12 cellular contexts compared by ENCODE assay signal in genomic region chr12:53070901-53071492, GRCh38. TPM values are rescaled to one million over a fixed set of nuclear protein-coding genes. Genes with fewer than 3 reads are reported as not detected.
DNase-seq lines count a peak whose midpoint lies in the region; ATAC-seq, FAIRE-seq and TF ChIP-seq lines count a peak whose summit lies in the region.
"Had no signal": no experiment of that assay in that cellular context is flagged by ENCODE, and none has a peak within 500 bp of the region (broad histone marks: within the 10 kb centered on the region; RNA-seq: fewer than 3 reads in every experiment).

No MANE protein-coding gene starts in this region.

- WGBS in esophagus muscularis mucosa, result 56% methylated on average over 7 of the region's 7 CpGs
- WGBS in psoas muscle, 3 donors, result 77 to 81% (median 77%) methylated on average over 7 of the region's 7 CpGs

- intact Hi-C loops in esophagus muscularis mucosa (cut with DNase I), result loop anchor here (10.0 kb wide), 1 partner anchor 84 kb away; no protein-coding TSS in a partner anchor
- intact Hi-C loops in psoas muscle (cut with DNase I), result no loop called here

- peaks cover 30% of the 10 kb centered on the region for H3K36me3 ChIP-seq in CD8-positive, alpha-beta memory T cell (ENCODE audit: insufficient read depth, low read length)
- H3K36me3 ChIP-seq in RWPE2 (ENCODE audit: low read depth) (peaks cover 63% of the 10 kb centered on the region), esophagus muscularis mucosa (peaks cover 17 to 60% (median 40%) of the 10 kb centered on the region in 4 donors), psoas muscle (ENCODE audit: insufficient read depth in 1 of 2, low read depth in 1 of 2) (peaks cover 0 to 70% of the 10 kb centered on the region in 2 donors)

- no peak overlapping the region for H3K4me3 ChIP-seq in CD8-positive, alpha-beta memory T cell (ENCODE audit: low read length)
- H3K4me3 ChIP-seq in RWPE2 (ENCODE audit: severe bottlenecking) (no peak overlapping the region), esophagus muscularis mucosa (no peak overlapping the region), psoas muscle (no peak overlapping the region)

- no peaks in the 10 kb centered on the region for H3K27me3 Mint-ChIP-seq in CD8-positive, alpha-beta memory T cell

- TF ChIP-seq CTCF in RWPE2 (IDR thresholded peaks at IDR 0.05; ENCODE audit: poor library complexity, severe bottlenecking), result no peak
- TF ChIP-seq CTCF in esophagus muscularis mucosa (IDR thresholded peaks at IDR 0.05), result no peak
- TF ChIP-seq CTCF in psoas muscle (IDR thresholded peaks at IDR 0.05), result no peak
- no peak for TF ChIP-seq CTCF in GM20000 (IDR thresholded peaks at IDR 0.05; ENCODE audit: extremely low read depth, missing control alignments)

- no peak for FAIRE-seq in urothelium cell line (lab: Jason Lieb, UNC)

- no peak for DNase-seq in CD8-positive, alpha-beta memory T cell
- no peak for DNase-seq in RWPE2 (ENCODE audit: low spot score)
- no peak for DNase-seq in esophagus muscularis mucosa (ENCODE audit: extremely low spot score)
- DNase-seq in psoas muscle, result peak; percentile 20 to 54
- DNase-seq in iPS-NIHi7 (ENCODE audit: extremely low spot score), result no peak
- DNase-seq in urothelium cell line (ENCODE audit: low spot score), result no peak
- no peak for DNase-seq in NCI-H748 treated with DMSO at 0.1 percent for 48 hours (lab: John Stamatoyannopoulos, UW)
- no peak for DNase-seq in GM20000 (ENCODE audit: low spot score)
- DNase-seq: activated CD4-positive, alpha-beta T cell treated with anti-CD3 and anti-CD28 coated beads, Interleukin-2, amount 50 U/mL, for 1 hour; erythroblast; left colon had no signal

- H3K9me3 Mint-ChIP-seq in CD8-positive, alpha-beta memory T cell, result no peaks in the 10 kb centered on the region

- peaks cover 4% of the 10 kb centered on the region for H3K4me1 ChIP-seq in CD8-positive, alpha-beta memory T cell (ENCODE audit: insufficient read depth, low read length)
- H3K4me1 ChIP-seq in RWPE2 (ENCODE audit: insufficient read depth, poor library complexity, severe bottlenecking) (peaks cover 44% of the 10 kb centered on the region), esophagus muscularis mucosa (peaks cover 75 to 100% (median 99%) of the 10 kb centered on the region in 4 donors), psoas muscle (peaks cover 31% of the 10 kb centered on the region)

- H3K27ac Mint-ChIP-seq in CD8-positive, alpha-beta memory T cell, result peak overlapping the region in 6 of 8 donors; percentile 17 to 87 (median 40)

- no peaks in the 10 kb centered on the region for H3K9me3 ChIP-seq in CD8-positive, alpha-beta memory T cell (ENCODE audit: low read length)
- no peaks in the 10 kb centered on the region for H3K9me3 ChIP-seq in RWPE2 (ENCODE audit: severe bottlenecking)
- H3K9me3 ChIP-seq in esophagus muscularis mucosa, result no peaks in the 10 kb centered on the region
- H3K9me3 ChIP-seq in psoas muscle, result no peaks in the 10 kb centered on the region

- POLR2A ChIA-PET in CD8-positive, alpha-beta memory T cell (lab: Charles Lee), result no interaction called here

- CTCF ChIA-PET in CD8-positive, alpha-beta memory T cell (lab: Charles Lee), result interaction anchor here (0.9 to 1.6 kb wide), 3 partner anchors 23 to 250 kb away, joined by 3 read pairs; no protein-coding TSS in a partner anchor

- no peak overlapping the region for H3K27ac ChIP-seq in CD8-positive, alpha-beta memory T cell (ENCODE audit: low read depth, low read length)
- peak overlapping the region; percentile 35 for H3K27ac ChIP-seq in RWPE2 (ENCODE audit: poor library complexity, severe bottlenecking)
- H3K27ac ChIP-seq in esophagus muscularis mucosa (replicated peaks in 1 of 4), result peak overlapping the region; percentile 83 to 95 (median 90)
- H3K27ac ChIP-seq in psoas muscle, result peak overlapping the region; percentile 25

- H3K27me3 ChIP-seq in CD8-positive, alpha-beta memory T cell (ENCODE audit: insufficient read depth, low read length, poor library complexity, severe bottlenecking), result no peaks in the 10 kb centered on the region
- no peaks in the 10 kb centered on the region for H3K27me3 ChIP-seq in RWPE2 (ENCODE audit: insufficient read depth, poor library complexity, severe bottlenecking)
- H3K27me3 ChIP-seq in esophagus muscularis mucosa, result no peaks in the 10 kb centered on the region
- H3K27me3 ChIP-seq in psoas muscle (ENCODE audit: insufficient read depth in 3 of 3, low read length in 2 of 3), result no peaks in the 10 kb centered on the region

- H3K4me1 Mint-ChIP-seq in CD8-positive, alpha-beta memory T cell, result peaks cover 26 to 50% (median 42%) of the 10 kb centered on the region in 3 donors

- peaks cover 7 to 94% (median 11%) of the 10 kb centered on the region in 3 donors for H3K36me3 Mint-ChIP-seq in CD8-positive, alpha-beta memory T cell

- ATAC-seq in RWPE2 (ENCODE audit: low read depth) (no peak), psoas muscle (no peak)
- ATAC-seq: left colon had no signal

- no peak for TF ChIP-seq POLR2A in esophagus muscularis mucosa (IDR thresholded peaks at IDR 0.05; ENCODE audit: low read depth)

- no peak overlapping the region for H3K4me3 Mint-ChIP-seq in CD8-positive, alpha-beta memory T cell

- no peak for TF ChIP-seq EP300 in esophagus muscularis mucosa (IDR thresholded peaks at IDR 0.05)

RNA-seq across cellular contexts. Expression of gene SPRYD3, which starts 8.2 kb away (rescaled TPM):
- 10 to 100 TPM; 40.1 to 43.3 TPM for total RNA-seq in CD8-positive, alpha-beta memory T cell
- polyA plus RNA-seq in CD8-positive, alpha-beta memory T cell, result 63.0 TPM
- total RNA-seq in esophagus muscularis mucosa, result 100 to 1,000 TPM in 2 of 4 donors, 10 to 100 TPM in 2; 79.7 to 125 (median 99.1) TPM
- 10 to 100 TPM; 19.7 to 22.6 (median 21.7) TPM for total RNA-seq in psoas muscle
- 10 to 100 TPM; 16.5 to 49.1 (median 34.2) TPM for polyA plus RNA-seq in psoas muscle

RNA-seq across cellular contexts. Expression of gene TNS2, which starts 21.1 kb away (rescaled TPM):
- total RNA-seq in CD8-positive, alpha-beta memory T cell, result 1 to 10 TPM; 2.1 to 5.6 TPM
- 0.35 TPM for polyA plus RNA-seq in CD8-positive, alpha-beta memory T cell
- total RNA-seq in esophagus muscularis mucosa, result 100 to 1,000 TPM; 173 to 226 (median 202) TPM
- total RNA-seq in psoas muscle, result 100 to 1,000 TPM in 1 of 4 donors, 10 to 100 TPM in 3; 39.4 to 132 (median 70.7) TPM
- 10 to 100 TPM; 37.7 to 48.9 (median 47.1) TPM for polyA plus RNA-seq in psoas muscle

RNA-seq across cellular contexts. Expression of gene IGFBP6, which starts 26.5 kb away (rescaled TPM):
- 1 to 10 TPM; 1.5 to 1.6 TPM for total RNA-seq in CD8-positive, alpha-beta memory T cell
- 8.9 TPM for polyA plus RNA-seq in CD8-positive, alpha-beta memory T cell
- total RNA-seq in esophagus muscularis mucosa (1,000 to 10,000 TPM in 1 of 4 donors, 100 to 1,000 TPM in 3; 626 to 1,141 (median 795) TPM), psoas muscle (10 to 100 TPM in 3 of 4 donors, 1 to 10 TPM in 1; 6.4 to 21.3 (median 18.1) TPM)
- 10 to 100 TPM; 23.9 to 27.0 (median 25.5) TPM for polyA plus RNA-seq in psoas muscle

RNA-seq across cellular contexts. Expression of gene SOAT2, which starts 32.3 kb away (rescaled TPM):
- total RNA-seq in CD8-positive, alpha-beta memory T cell, result under 1 TPM; 0.48 to 1.00 TPM
- polyA plus RNA-seq in CD8-positive, alpha-beta memory T cell, result 0.76 TPM
- total RNA-seq in esophagus muscularis mucosa (not detected), psoas muscle (not detected)
- polyA plus RNA-seq in psoas muscle, result under 1 TPM; 0.05 to 0.07 (median 0.07) TPM
- total RNA-seq: left colon, SK-MEL-5 had no signal

Comparison
In these comparisons a context has a peak if more than half of its experiments do, and no peak if none do; other contexts are left out.
1. DNase-seq: peak in psoas muscle (2 of 2); none in CD8-positive, alpha-beta memory T cell (0 of 5), RWPE2 (single experiment), esophagus muscularis mucosa (single experiment), iPS-NIHi7 (single experiment), urothelium cell line (single experiment), NCI-H748 treated with DMSO at 0.1 percent for 48 hours (single experiment) and GM20000 (single experiment).
2. RNA of gene TNS2, which starts 21.1 kb away (total RNA-seq): 173 to 226 TPM in esophagus muscularis mucosa and 39.4 to 132 TPM in psoas muscle; 2.1 to 5.6 TPM in CD8-positive, alpha-beta memory T cell; every median in the first group is over 4 times any median in the second.
3. RNA of gene IGFBP6, which starts 26.5 kb away (total RNA-seq): 626 to 1,141 TPM in esophagus muscularis mucosa; 6.4 to 21.3 TPM in psoas muscle and 1.5 to 1.6 TPM in CD8-positive, alpha-beta memory T cell; every median in the first group is over 10 times any median in the second.